23 cellular contexts compared by ENCODE assay signal in the genomic region with DNA sequence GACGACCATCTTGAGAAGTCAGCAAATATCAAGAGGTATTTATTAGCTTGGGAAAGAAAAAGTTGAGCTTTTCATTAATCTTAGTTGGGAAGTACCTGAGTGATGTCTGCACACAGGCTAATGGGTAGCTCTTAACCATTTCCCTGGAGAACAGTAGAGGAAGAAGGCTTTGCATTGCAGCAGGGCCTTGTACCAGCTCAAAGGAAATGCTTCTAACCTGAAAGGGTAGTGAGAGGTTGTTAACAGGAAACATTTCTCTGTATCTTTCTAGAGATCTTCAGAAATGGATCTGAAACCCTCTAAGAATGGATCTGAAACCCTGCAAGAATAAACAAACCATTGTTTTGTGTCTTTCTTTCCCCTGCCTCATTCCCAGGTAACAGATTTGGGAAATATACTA.
DNase-seq lines count a peak whose midpoint lies in the region; ATAC-seq, FAIRE-seq and TF ChIP-seq lines count a peak whose summit lies in the region.
"Had no signal": no experiment of that assay in that cellular context is flagged by ENCODE, and none has a peak within 500 bp of the region (broad histone marks: within the 10 kb centered on the region; RNA-seq: fewer than 3 reads in every experiment).

No MANE protein-coding gene starts in this region.

- H3K14ac ChIP-seq in H1 (ENCODE audit: insufficient read length), result no peak overlapping the region

- H2AK5ac ChIP-seq in H1 (ENCODE audit: low read depth, low read length), result no peak overlapping the region

- no peak overlapping the region for H2AFZ ChIP-seq in DND-41 (ENCODE audit: low read depth, low read length)
- H2AFZ ChIP-seq in KMS-11 (ENCODE audit: low read depth), result no peak overlapping the region
- peak overlapping the region; percentile 24; the same call in 1 of the 2 replicates for H2AFZ ChIP-seq in H1 (ENCODE audit: low read length)
- no peak overlapping the region for H2AFZ ChIP-seq in mammary epithelial cell (ENCODE audit: low read depth, low read length)
- H2AFZ ChIP-seq: GM23248 had no signal

- H3K4me3 Mint-ChIP-seq in CD4-positive, alpha-beta T cell, result no peak overlapping the region
- H3K4me3 Mint-ChIP-seq: CD4-positive, alpha-beta memory T cell; T-helper 1 cell treated with Interleukin-12 subunit alpha and Interleukin-12 subunit beta and Interleukin-4 antibody, amounts not matched to agents 30 μg/mL and 1 μg/mL, for 36 hours had no signal

- H3K27me3 ChIP-seq in DND-41 (ENCODE audit: insufficient read depth, low read length, poor library complexity) (no peaks in the 10 kb centered on the region), KMS-11 (ENCODE audit: insufficient read depth, low read depth) (no peaks in the 10 kb centered on the region), H1 (replicated peaks in 1 of 4; ENCODE audit: control insufficient read depth in 3 of 4, extremely low read depth in 1 of 4, insufficient read depth in 3 of 4, low read length in 3 of 4) (no peaks in the 10 kb centered on the region), WERI-Rb-1 (ENCODE audit: insufficient read depth, low read depth, severe bottlenecking) (no peaks in the 10 kb centered on the region), mammary epithelial cell (ENCODE audit: insufficient read depth, low read length) (no peaks in the 10 kb centered on the region)
- H3K27me3 ChIP-seq in CD4-positive, alpha-beta T cell (ENCODE audit: control insufficient read depth, insufficient read depth, low read length), result no peaks in the 10 kb centered on the region
- H3K27me3 ChIP-seq: BE2C had no signal

- H3K4ac ChIP-seq in H1 (replicated peaks; ENCODE audit: insufficient read length, low read depth, low read length), result no peak overlapping the region

- H2BK120ac ChIP-seq in H1 (replicated peaks; ENCODE audit: low read depth, low read length), result no peak overlapping the region

- no peak for TF ChIP-seq EP300 in H1 (IDR thresholded peaks at IDR 0.05; ENCODE audit: borderline replicate concordance in 1 of 2, low read depth in 2 of 2, low read length in 2 of 2)

- intact Hi-C loops in mammary epithelial cell (cut with micrococcal nuclease), result no loop called here
- intact Hi-C loops in CD4-positive, alpha-beta T cell (cut with DNase I, micrococcal nuclease), result no loop called here

- POLR2A ChIA-PET in H1 (lab: Charles Lee; ENCODE audit: partially characterized antibody), result no interaction called here
- POLR2A ChIA-PET in CD4-positive, alpha-beta T cell (lab: Charles Lee), result no interaction called here

- CTCF ChIA-PET in H1 (lab: Charles Lee; ENCODE audit: partially characterized antibody), result no interaction called here
- CTCF ChIA-PET in mammary epithelial cell (lab: Charles Lee; ENCODE audit: low non-redundant PET), result no interaction called here
- CTCF ChIA-PET in CD4-positive, alpha-beta T cell (lab: Charles Lee), result no interaction called here

- H3K36me3 Mint-ChIP-seq in CD4-positive, alpha-beta T cell (ENCODE audit: low read depth), result no peaks in the 10 kb centered on the region
- H3K36me3 Mint-ChIP-seq: CD4-positive, alpha-beta memory T cell had no signal

- no peak overlapping the region for H3K18ac ChIP-seq in H1 (ENCODE audit: extremely low read depth, low read length)

- no peaks in the 10 kb centered on the region for H3K27me3 Mint-ChIP-seq in CD4-positive, alpha-beta T cell
- H3K27me3 Mint-ChIP-seq: CD4-positive, alpha-beta memory T cell had no signal

- 0 out of 3 replicates have a peak, but pooled peaks have one; percentile 33 for ATAC-seq in DND-41 (ENCODE audit: insufficient read depth, low read depth)
- peak; percentile 67 for ATAC-seq in GM21447 (IDR thresholded peaks at IDR 0.05; ENCODE audit: unreplicated experiment)
- ATAC-seq in CD4-positive, alpha-beta T cell (ENCODE audit: poor library complexity), result no peak

- H3K4me1 ChIP-seq in DND-41 (ENCODE audit: insufficient read depth, low read length), result 0 out of 2 replicates have a peak, but pooled peaks cover 2% of the 10 kb centered on the region
- H3K4me1 ChIP-seq in KMS-11 (ENCODE audit: low read depth, poor library complexity, severe bottlenecking), result peaks cover 45% of the 10 kb centered on the region
- H3K4me1 ChIP-seq in H1 (replicated peaks in 1 of 4; ENCODE audit: control insufficient read depth in 3 of 4, insufficient read depth in 4 of 4, low read length in 3 of 4), result no peaks in the 10 kb centered on the region; a peak in 1 of 7 replicates
- H3K4me1 ChIP-seq in mammary epithelial cell (ENCODE audit: insufficient read depth, low read length), result no peaks in the 10 kb centered on the region

- TF ChIP-seq POLR2A in H1 (IDR thresholded peaks at IDR 0.05; ENCODE audit: control extremely low read depth in 1 of 2, low read depth in 2 of 2, low read length in 2 of 2), result no peak

- H3K27ac ChIP-seq in DND-41 (ENCODE audit: low read length), result no peak overlapping the region
- no peak overlapping the region for H3K27ac ChIP-seq in KMS-11
- no peak overlapping the region for H3K27ac ChIP-seq in H1 (ENCODE audit: low read depth, low read length)
- no peak overlapping the region for H3K27ac ChIP-seq in WERI-Rb-1
- no peak overlapping the region for H3K27ac ChIP-seq in mammary epithelial cell (ENCODE audit: insufficient read depth, low read depth, low read length)
- no peak overlapping the region for H3K27ac ChIP-seq in CD4-positive, alpha-beta T cell (ENCODE audit: low read depth, low read length)
- H3K27ac ChIP-seq: GM23248 had no signal

- H3K4me1 Mint-ChIP-seq in CD4-positive, alpha-beta T cell (ENCODE audit: low read depth), result no peaks in the 10 kb centered on the region
- H3K4me1 Mint-ChIP-seq: CD4-positive, alpha-beta memory T cell had no signal

- no peaks in the 10 kb centered on the region for H3K79me2 ChIP-seq in DND-41 (ENCODE audit: insufficient read depth, low read length)
- no peaks in the 10 kb centered on the region for H3K79me2 ChIP-seq in KMS-11 (ENCODE audit: insufficient read depth, low read depth)
- no peaks in the 10 kb centered on the region for H3K79me2 ChIP-seq in H1 (ENCODE audit: control insufficient read depth in 1 of 2, insufficient read depth in 2 of 2, low read length in 2 of 2)
- H3K79me2 ChIP-seq in mammary epithelial cell (ENCODE audit: insufficient read depth, low read length), result no peaks in the 10 kb centered on the region

- H3K27ac Mint-ChIP-seq in CD4-positive, alpha-beta T cell, result no peak overlapping the region
- H3K27ac Mint-ChIP-seq: CD4-positive, alpha-beta memory T cell; T-helper 1 cell treated with Interleukin-12 subunit alpha and Interleukin-12 subunit beta and Interleukin-4 antibody, amounts not matched to agents 30 μg/mL and 1 μg/mL, for 36 hours had no signal

- no peaks in the 10 kb centered on the region; the same call in 1 of the 2 replicates for H3K23me2 ChIP-seq in H1 (ENCODE audit: low read depth, low read length)

- no peak overlapping the region for H2BK12ac ChIP-seq in H1 (ENCODE audit: low read depth, low read length)

- H2BK5ac ChIP-seq in H1 (ENCODE audit: low read depth, low read length), result no peak overlapping the region

- WGBS in H1 (ENCODE audit: extremely low coverage in 1 of 2, insufficient coverage in 1 of 2, insufficient read length in 1 of 2, insufficient replicate concordance in 2 of 2, low coverage in 1 of 2, low lambda C conversion rate in 2 of 2, missing lambda C conversion rate in 1 of 2), 2 experiments, result 100% methylated on average over 1 of the region's 1 CpG; no CpG with 5 or more reads in 1 of the 2 experiments
- 100% methylated on average over 1 of the region's 1 CpG for WGBS in mammary epithelial cell (ENCODE audit: low coverage, missing lambda C conversion rate)

- no peaks in the 10 kb centered on the region for H4K20me1 ChIP-seq in DND-41 (ENCODE audit: insufficient read depth, low read length)
- no peaks in the 10 kb centered on the region for H4K20me1 ChIP-seq in KMS-11 (ENCODE audit: insufficient read depth)
- H4K20me1 ChIP-seq in H1 (replicated peaks in 1 of 2; ENCODE audit: control insufficient read depth in 1 of 2, insufficient read depth in 2 of 2, low read length in 2 of 2), result no peaks in the 10 kb centered on the region
- no peaks in the 10 kb centered on the region for H4K20me1 ChIP-seq in mammary epithelial cell (ENCODE audit: insufficient read depth, low read length)

- no peak overlapping the region for H4K91ac ChIP-seq in H1 (replicated peaks; ENCODE audit: insufficient read length, low read length)

- DNase-seq in DND-41 (no peak), H1 (ENCODE audit: low read depth in 1 of 2, low spot score in 2 of 2) (no peak), WERI-Rb-1 (no peak), mammary epithelial cell (no peak), NCI-H524 treated with DMSO at 0.1 percent for 48 hours (lab: John Stamatoyannopoulos, UW) (no peak)
- DNase-seq in CD4-positive, alpha-beta T cell, result no peak
- DNase-seq: BE2C; CD4-positive, alpha-beta memory T cell; DMS153; GF-D8; GM23248; HCEC 1CT; NCI-H1092; NCI-H1436 treated with DMSO at 0.1 percent for 48 hours; NCI-H2029; NCI-H2171 treated with DMSO at 0.1 percent for 48 hours; NCI-H446 treated with DMSO at 0.1 percent for 48 hours; NCI-H748 treated with DMSO at 0.1 percent for 48 hours; OCI-M1; SHP77 treated with DMSO at 0.1 percent for 48 hours had no signal

- no peaks in the 10 kb centered on the region for H3K9me3 Mint-ChIP-seq in CD4-positive, alpha-beta T cell
- H3K9me3 Mint-ChIP-seq: T-helper 1 cell treated with Interleukin-12 subunit alpha and Interleukin-12 subunit beta and Interleukin-4 antibody, amounts not matched to agents 30 μg/mL and 1 μg/mL, for 36 hours had no signal

- H3K36me3 ChIP-seq in DND-41 (ENCODE audit: insufficient read depth, low read length), result no peaks in the 10 kb centered on the region
- no peaks in the 10 kb centered on the region for H3K36me3 ChIP-seq in KMS-11 (ENCODE audit: insufficient read depth)
- H3K36me3 ChIP-seq in H1 (ENCODE audit: control insufficient read depth in 2 of 4, insufficient read depth in 4 of 4, low read length in 3 of 4), result no peaks in the 10 kb centered on the region
- H3K36me3 ChIP-seq in WERI-Rb-1, result no peaks in the 10 kb centered on the region
- no peaks in the 10 kb centered on the region for H3K36me3 ChIP-seq in mammary epithelial cell (ENCODE audit: insufficient read depth, low read length)
- H3K36me3 ChIP-seq: BE2C had no signal

- no peak overlapping the region for H3K23ac ChIP-seq in H1 (ENCODE audit: insufficient read length)

- in situ Hi-C loops in mammary epithelial cell (cut with MboI; ENCODE audit: low sequenced_read_pairs in 2 of 2), result no loop called here

- no peak for TF ChIP-seq RAD21 in H1 (IDR thresholded peaks at IDR 0.05 in 1 of 2, conservative IDR thresholded peaks at IDR 0.05 in 1 of 2; ENCODE audit: low read depth in 2 of 2, low read length in 2 of 2)

- dilution Hi-C loops in mammary epithelial cell (cut with HindIII; ENCODE audit: low sequenced_read_pairs), result no loop called here

- H3K9me3 ChIP-seq in DND-41 (ENCODE audit: insufficient read depth, low read length, severe bottlenecking) (no peaks in the 10 kb centered on the region), H1 (ENCODE audit: insufficient read depth in 2 of 2, low read depth in 1 of 2, low read length in 1 of 2) (peaks cover 0 to 4% of the 10 kb centered on the region in 2 experiments; a peak in 1 of 4 replicates), WERI-Rb-1 (ENCODE audit: severe bottlenecking) (no peaks in the 10 kb centered on the region), mammary epithelial cell (replicated peaks; ENCODE audit: insufficient read depth, low read length) (peaks cover 3% of the 10 kb centered on the region)
- no peaks in the 10 kb centered on the region for H3K9me3 ChIP-seq in CD4-positive, alpha-beta T cell (ENCODE audit: control insufficient read depth, low read length)
- H3K9me3 ChIP-seq: BE2C had no signal

- H4K5ac ChIP-seq in H1 (ENCODE audit: insufficient read length, low read depth, low read length), result no peak overlapping the region

- H3K79me1 ChIP-seq in H1 (ENCODE audit: low read depth, low read length), result no peaks in the 10 kb centered on the region

- no peak overlapping the region for H2BK20ac ChIP-seq in H1 (ENCODE audit: low read length)

- H2BK15ac ChIP-seq in H1 (ENCODE audit: low read length), result no peak overlapping the region

- H3K56ac ChIP-seq in H1 (replicated peaks; ENCODE audit: insufficient read length, low read depth, low read length), result no peak overlapping the region

- no TSS peak for BruUV-seq in mammary epithelial cell (replicated peaks; lab: Mats Ljungman, UMichigan)

- TF ChIP-seq CTCF in DND-41 (IDR thresholded peaks at IDR 0.05; ENCODE audit: borderline replicate concordance, extremely low read depth, low read length, poor library complexity, severe bottlenecking) (no peak), KMS-11 (conservative IDR thresholded peaks at IDR 0.05; ENCODE audit: low read depth, low read length) (no peak), H1 (IDR thresholded peaks at IDR 0.05; ENCODE audit: control extremely low read depth in 1 of 3, insufficient read depth in 1 of 3, low read depth in 1 of 3, low read length in 3 of 3) (no peak), WERI-Rb-1 (IDR thresholded peaks at IDR 0.05; ENCODE audit: low read depth, low read length) (no peak), mammary epithelial cell (conservative IDR thresholded peaks at IDR 0.05 in 1 of 2, IDR thresholded peaks at IDR 0.05 in 1 of 2; ENCODE audit: extremely low read depth in 1 of 2, insufficient read depth in 1 of 2, low read depth in 1 of 2, low read length in 2 of 2) (no peak)
- TF ChIP-seq CTCF in CD4-positive, alpha-beta T cell (IDR thresholded peaks at IDR 0.05), result no peak

- no peak overlapping the region for H3K4me2 ChIP-seq in DND-41 (ENCODE audit: insufficient read depth, low read length)
- peak overlapping the region; percentile 20 for H3K4me2 ChIP-seq in KMS-11
- H3K4me2 ChIP-seq in H1 (ENCODE audit: insufficient read depth in 1 of 2, low read depth in 2 of 2, low read length in 2 of 2), result no peak overlapping the region
- H3K4me2 ChIP-seq in mammary epithelial cell (ENCODE audit: insufficient read depth, low read depth, low read length), result no peak overlapping the region

- H3K9ac ChIP-seq in DND-41 (ENCODE audit: low read depth, low read length), result no peak overlapping the region
- no peak overlapping the region for H3K9ac ChIP-seq in KMS-11
- H3K9ac ChIP-seq in H1 (replicated peaks in 1 of 4; ENCODE audit: extremely low read depth in 1 of 4, low read depth in 3 of 4, low read length in 3 of 4), result no peak overlapping the region
- H3K9ac ChIP-seq in mammary epithelial cell (ENCODE audit: insufficient read depth, low read length), result no peak overlapping the region
- H3K9ac ChIP-seq: GM23248 had no signal

- no peak for FAIRE-seq in H1 (lab: Jason Lieb, UNC)

- no peak overlapping the region for H4K8ac ChIP-seq in H1 (ENCODE audit: extremely low read depth, insufficient read depth, low read length)

- H3K4me3 ChIP-seq in DND-41 (ENCODE audit: low read depth in 1 of 2, low read length in 2 of 2) (no peak overlapping the region), KMS-11 (IDR thresholded peaks at IDR 0.05; ENCODE audit: insufficient read depth, low read depth, low read length) (no peak overlapping the region), H1 (ENCODE audit: extremely low read depth in 1 of 4, insufficient read depth in 2 of 4, low read depth in 3 of 4, low read length in 4 of 4) (no peak overlapping the region), WERI-Rb-1 (ENCODE audit: low read depth, low read length) (no peak overlapping the region), mammary epithelial cell (replicated peaks in 1 of 3; ENCODE audit: insufficient read depth in 1 of 3, low read depth in 2 of 3, low read length in 3 of 3) (no peak overlapping the region)
- H3K4me3 ChIP-seq: GM23248 had no signal
